ENCODE assay signal across 11 cellular contexts in the genomic region with DNA sequence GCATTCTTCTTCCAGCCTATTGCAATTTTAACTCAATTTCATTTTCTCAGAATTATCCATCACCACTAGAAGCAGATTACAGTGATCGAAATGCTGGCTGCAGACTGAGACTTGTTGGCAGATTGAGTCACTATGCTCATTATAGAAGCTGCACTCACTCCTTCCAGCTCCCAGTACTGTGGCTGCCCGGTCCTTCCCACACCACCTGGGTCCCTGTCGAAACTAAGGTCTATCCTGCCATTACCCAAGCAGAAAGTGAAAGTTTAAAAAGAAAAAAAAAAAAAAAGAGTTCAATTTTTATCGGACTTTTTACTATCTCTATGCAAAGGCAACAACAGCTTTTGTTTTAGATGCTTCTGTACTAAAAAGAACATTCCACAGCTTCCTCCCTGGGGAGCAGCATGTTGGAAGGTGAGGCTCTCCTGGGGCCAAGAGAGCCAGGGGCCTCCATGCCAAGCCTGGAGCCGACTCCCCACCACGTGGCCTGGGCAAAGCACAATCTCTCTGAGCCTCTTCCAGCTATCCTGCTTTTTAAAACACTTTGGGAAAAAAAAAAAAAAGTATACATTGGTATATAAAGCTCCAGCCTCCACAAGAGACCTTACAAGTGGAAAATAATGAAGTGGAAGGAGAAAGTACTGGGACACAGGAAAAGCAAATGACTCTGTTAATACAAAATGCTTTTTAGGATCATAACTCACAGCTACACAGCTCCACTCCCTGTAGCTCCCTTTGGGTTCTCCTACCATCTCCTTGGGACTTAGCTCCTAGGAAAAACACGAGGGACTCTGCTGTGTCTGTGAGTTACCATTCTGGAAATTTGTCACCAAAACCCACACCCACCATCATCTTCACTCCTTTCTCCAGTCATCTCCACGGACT.
A peak's percentile ranks its signal among the peaks of the same experiment; 100 is the strongest.
DNase-seq lines count a peak whose midpoint lies in the region; ATAC-seq, FAIRE-seq and TF ChIP-seq lines count a peak whose summit lies in the region.
"Had no signal": no experiment of that assay in that cellular context is flagged by ENCODE, and none has a peak within 500 bp of the region (broad histone marks: within the 10 kb centered on the region; RNA-seq: fewer than 3 reads in every experiment).

No MANE protein-coding gene starts in this region.

- peaks cover 35% of the 10 kb centered on the region for H3K4me1 ChIP-seq in RWPE2 (ENCODE audit: insufficient read depth, poor library complexity, severe bottlenecking)
- H3K4me1 ChIP-seq in endothelial cell of umbilical vein (ENCODE audit: control insufficient read depth, extremely low read depth, insufficient read depth, low read length) = peaks cover 15% of the 10 kb centered on the region
- peaks cover 24% of the 10 kb centered on the region for H3K4me1 ChIP-seq in muscle layer of colon (ENCODE audit: insufficient read depth, low read length)
- peaks cover 0 to 15% (median 12%) of the 10 kb centered on the region in 4 donors for H3K4me1 ChIP-seq in transverse colon

- dilution Hi-C loops in endothelial cell of umbilical vein (cut with MboI; ENCODE audit: extremely low pct_ligation_motif_present, low sequenced_read_pairs) = no loop called here

- H3K27ac ChIP-seq in RWPE2 (ENCODE audit: poor library complexity, severe bottlenecking) (peak overlapping the region; percentile 97), endothelial cell of umbilical vein (ENCODE audit: insufficient read depth, low read depth, low read length) (peak overlapping the region; percentile 44), muscle layer of colon (ENCODE audit: low read depth, low read length) (peak overlapping the region; percentile 54), transverse colon (peak overlapping the region; percentile 48 to 68 (median 66))

- in situ Hi-C loops in transverse colon (cut with MboI; ENCODE audit: low pct_ligation_motif_present in 1 of 4, low pct_unique_long_range_greater_than_20kb in 1 of 4, low sequenced_read_pairs in 3 of 4) = loop anchor here in 1 of 4 donors (25.0 kb wide), 1 partner anchor 109 kb away; no protein-coding TSS in a partner anchor

- intact Hi-C loops in endothelial cell of umbilical vein (cut with micrococcal nuclease) (no loop called here), transverse colon (cut with DNase I; ENCODE audit: low total_unique reads) (no loop called here)

- peak; percentile 59 for ATAC-seq in RWPE2 (ENCODE audit: low read depth)
- no peak for ATAC-seq in HG02840 (IDR thresholded peaks at IDR 0.05; ENCODE audit: low FRiP score, unreplicated experiment)
- no peak for ATAC-seq in HG03139 (IDR thresholded peaks at IDR 0.05; ENCODE audit: unreplicated experiment)

- FAIRE-seq in endothelial cell of umbilical vein (lab: Jason Lieb, UNC) = no peak

- H3K9me3 ChIP-seq in RWPE2 (ENCODE audit: severe bottlenecking) (no peaks in the 10 kb centered on the region), endothelial cell of umbilical vein (replicated peaks; ENCODE audit: control insufficient read depth, insufficient read depth, low read length) (no peaks in the 10 kb centered on the region), muscle layer of colon (ENCODE audit: low read length) (no peaks in the 10 kb centered on the region), transverse colon (no peaks in the 10 kb centered on the region)

- 50 to 74% methylated on average over 7 to 8 of the region's 8 CpGs for WGBS in transverse colon (ENCODE audit: low coverage in 1 of 2), 2 donors

- H3K27me3 ChIP-seq in RWPE2 (ENCODE audit: insufficient read depth, poor library complexity, severe bottlenecking) (no peaks in the 10 kb centered on the region), endothelial cell of umbilical vein (ENCODE audit: control insufficient read depth in 2 of 2, insufficient read depth in 2 of 2, low read length in 2 of 2) (no peaks in the 10 kb centered on the region), muscle layer of colon (ENCODE audit: control insufficient read depth in 1 of 2, insufficient read depth in 2 of 2, low read length in 2 of 2) (no peaks in the 10 kb centered on the region), transverse colon (no peaks in the 10 kb centered on the region)

- POLR2A ChIA-PET in endothelial cell of umbilical vein (lab: Charles Lee) = no interaction called here

- H3K9ac ChIP-seq in endothelial cell of umbilical vein (replicated peaks; ENCODE audit: extremely low read depth, insufficient read depth, low read length) (no peak overlapping the region), muscle layer of colon (ENCODE audit: low read length) (peak overlapping the region; percentile 7)

- TF ChIP-seq EP300 in transverse colon (IDR thresholded peaks at IDR 0.05; ENCODE audit: low read depth) = no peak

- no peak for TF ChIP-seq POLR2A in endothelial cell of umbilical vein (IDR thresholded peaks at IDR 0.05; ENCODE audit: low read depth, low read length)
- TF ChIP-seq POLR2A in transverse colon (IDR thresholded peaks at IDR 0.05) = no peak

- no peak for DNase-seq in RWPE2 (ENCODE audit: low spot score)
- peak; percentile 13 for DNase-seq in endothelial cell of umbilical vein (ENCODE audit: low read depth, low spot score)
- DNase-seq in transverse colon = no peak
- DNase-seq in iPS-NIHi7 (ENCODE audit: extremely low spot score) = no peak
- no peak for DNase-seq in stimulated activated naive CD4-positive, alpha-beta T cell (lab: John Stamatoyannopoulos, UW)
- DNase-seq: activated CD8-positive, alpha-beta memory T cell treated with anti-CD3 and anti-CD28 coated beads, Interleukin-2, amount 50 U/mL, for 48 hours; GOT3; NCI-H82 had no signal

- no peak overlapping the region for H2AFZ ChIP-seq in endothelial cell of umbilical vein (ENCODE audit: low read depth, low read length)

- H4K20me1 ChIP-seq in endothelial cell of umbilical vein (replicated peaks; ENCODE audit: control insufficient read depth, extremely low read depth, insufficient read depth, low read length) = no peaks in the 10 kb centered on the region

- no TSS peak for BruUV-seq in endothelial cell of umbilical vein (replicated peaks; lab: Mats Ljungman, UMichigan)

- no peak overlapping the region for H3K4me2 ChIP-seq in endothelial cell of umbilical vein (ENCODE audit: insufficient read depth, low read length)

- H3K79me2 ChIP-seq in endothelial cell of umbilical vein (ENCODE audit: control insufficient read depth, insufficient read depth, low read length) = no peaks in the 10 kb centered on the region

- no peak overlapping the region for H3K4me3 ChIP-seq in RWPE2 (ENCODE audit: severe bottlenecking)
- H3K4me3 ChIP-seq in endothelial cell of umbilical vein (replicated peaks in 1 of 3; ENCODE audit: insufficient read depth in 1 of 3, low read depth in 1 of 3, low read length in 3 of 3) = no peak overlapping the region
- no peak overlapping the region for H3K4me3 ChIP-seq in muscle layer of colon (ENCODE audit: low read depth in 1 of 2, low read length in 2 of 2)
- H3K4me3 ChIP-seq in transverse colon = no peak overlapping the region

- CTCF ChIA-PET in endothelial cell of umbilical vein (lab: Charles Lee) = interaction anchor here (0.8 to 2.0 kb wide), 14 partner anchors 9 to 366 kb away, joined by 3 to 18 read pairs (median 4); partner anchors contain the start of gene USP31

- no peaks in the 10 kb centered on the region for H3K9me1 ChIP-seq in endothelial cell of umbilical vein (replicated peaks; ENCODE audit: control insufficient read depth, extremely low read depth, insufficient read depth, low read length)

- TF ChIP-seq CTCF in RWPE2 (IDR thresholded peaks at IDR 0.05; ENCODE audit: poor library complexity, severe bottlenecking) (no peak), endothelial cell of umbilical vein (IDR thresholded peaks at IDR 0.05; ENCODE audit: extremely low read depth in 1 of 2, insufficient read depth in 1 of 2, low read depth in 1 of 2, low read length in 2 of 2) (no peak), transverse colon (IDR thresholded peaks at IDR 0.05) (no peak)

- peaks cover 77% of the 10 kb centered on the region for H3K36me3 ChIP-seq in RWPE2 (ENCODE audit: low read depth)
- H3K36me3 ChIP-seq in endothelial cell of umbilical vein (ENCODE audit: control insufficient read depth in 2 of 2, extremely low read depth in 1 of 2, insufficient read depth in 2 of 2, low read length in 2 of 2) = peaks cover 19 to 45% of the 10 kb centered on the region in 2 experiments
- H3K36me3 ChIP-seq in muscle layer of colon (ENCODE audit: insufficient read depth, low read length) = peaks cover 39% of the 10 kb centered on the region
- H3K36me3 ChIP-seq in transverse colon = peaks cover 0 to 24% (median 5%) of the 10 kb centered on the region in 4 donors

TF ChIP-seq in endothelial cell of umbilical vein, 7 proteins besides CTCF, POLR2A, EP300 and RAD21:
- no peak for TF ChIP-seq POLR2AphosphoS5 (IDR thresholded peaks at IDR 0.05; ENCODE audit: insufficient read depth, low read depth, low read length)
- TF ChIP-seq, protein P1, sequence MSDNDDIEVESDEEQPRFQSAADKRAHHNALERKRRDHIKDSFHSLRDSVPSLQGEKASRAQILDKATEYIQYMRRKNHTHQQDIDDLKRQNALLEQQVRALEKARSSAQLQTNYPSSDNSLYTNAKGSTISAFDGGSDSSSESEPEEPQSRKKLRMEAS (IDR thresholded peaks at IDR 0.05; ENCODE audit: insufficient read depth, insufficient read length) = no peak
- no peak for TF ChIP-seq JUN (IDR thresholded peaks at IDR 0.05; ENCODE audit: borderline replicate concordance, insufficient read depth, insufficient read length, low read depth)
- no peak for TF ChIP-seq MYC (IDR thresholded peaks at IDR 0.05; ENCODE audit: low read depth, low read length)
- no peak for TF ChIP-seq FOS (IDR thresholded peaks at IDR 0.05; ENCODE audit: borderline replicate concordance, insufficient read depth, low read length)
- no peak for TF ChIP-seq GATA2 (IDR thresholded peaks at IDR 0.05; ENCODE audit: insufficient read depth, insufficient read length, low read depth, low read length)
- no peak for TF ChIP-seq EZH2 (IDR thresholded peaks at IDR 0.05; ENCODE audit: borderline replicate concordance, low read depth, low read length, severe bottlenecking)

Comparison
In these comparisons a context has a peak if more than half of its experiments do, and no peak if none do; other contexts are left out.
1. H3K27ac ChIP-seq: peak in every context shown above with its lines; median percentile 97 in RWPE2; 66 in transverse colon; 54 in muscle layer of colon; 44 in endothelial cell of umbilical vein.